1 cellular context compared by ENCODE assay signal in genomic region chr14:49977126-49977841, GRCh38.
TF ChIP-seq lines count a peak whose summit lies in the region.

No MANE protein-coding gene starts in this region.

TF ChIP-seq in GM12878, 131 proteins besides CTCF, POLR2A, EP300 and RAD21 (continued from another document):
- TF ChIP-seq ZBTB11 (CRISPR knock-in tag; IDR thresholded peaks at IDR 0.05) (no peak), BRCA1 (IDR thresholded peaks at IDR 0.05; ENCODE audit: low read depth, low read length) (no peak), RUNX3 (IDR thresholded peaks at IDR 0.05; ENCODE audit: low read length) (peak; percentile 69), TCF12 (IDR thresholded peaks at IDR 0.05; ENCODE audit: low read depth, low read length) (no peak), ZNF274 (IDR thresholded peaks at IDR 0.05; ENCODE audit: insufficient read depth, insufficient read length) (no peak), IKZF2 (IDR thresholded peaks at IDR 0.05) (peak in 1 of 2 experiments; percentile 30; a peak in 1 of 4 replicates), RELA (IDR thresholded peaks at IDR 0.05; ENCODE audit: borderline replicate concordance, partially characterized antibody) (no peak), SMC3 (IDR thresholded peaks at IDR 0.05; ENCODE audit: borderline replicate concordance, low read length) (no peak), CEBPB (IDR thresholded peaks at IDR 0.05; ENCODE audit: borderline replicate concordance in 1 of 2, low read depth in 2 of 2, low read length in 2 of 2) (no peak), ZNF207 (IDR thresholded peaks at IDR 0.05; ENCODE audit: borderline replicate concordance) (0 out of 2 replicates have a peak, but pooled peaks have one; percentile 24), MAX (IDR thresholded peaks at IDR 0.05; ENCODE audit: low read depth, low read length) (no peak), PKNOX1 (IDR thresholded peaks at IDR 0.05) (no peak), E2F4 (IDR thresholded peaks at IDR 0.05; ENCODE audit: low read depth, low read length) (no peak), BMI1 (IDR thresholded peaks at IDR 0.05; ENCODE audit: borderline replicate concordance) (no peak), TBL1XR1 (IDR thresholded peaks at IDR 0.05; ENCODE audit: low read depth, low read length) (no peak), IRF5 (IDR thresholded peaks at IDR 0.05; ENCODE audit: borderline replicate concordance) (no peak), POU2F2 (IDR thresholded peaks at IDR 0.05; ENCODE audit: borderline replicate concordance, low read depth, low read length) (no peak), TCF3 (IDR thresholded peaks at IDR 0.05; ENCODE audit: borderline replicate concordance, insufficient read depth, low read depth, low read length) (no peak), CUX1 (IDR thresholded peaks at IDR 0.05; ENCODE audit: insufficient replicate concordance, low read depth, low read length) (no peak), FOXM1 (IDR thresholded peaks at IDR 0.05; ENCODE audit: low read depth, low read length) (no peak), CREM (IDR thresholded peaks at IDR 0.05; ENCODE audit: low read depth) (peak; percentile 50; the same call in 1 of the 2 replicates), ZNF217 (IDR thresholded peaks at IDR 0.05) (no peak), ZBTB40 (IDR thresholded peaks at IDR 0.05; ENCODE audit: borderline replicate concordance) (no peak), ZSCAN29 (IDR thresholded peaks at IDR 0.05) (no peak), IKZF1 (conservative IDR thresholded peaks at IDR 0.05) (no peak), NR2C1 (IDR thresholded peaks at IDR 0.05) (no peak), MXI1 (IDR thresholded peaks at IDR 0.05; ENCODE audit: low read depth, low read length) (no peak)
